22 cellular contexts compared by ENCODE assay signal in the genomic region with DNA sequence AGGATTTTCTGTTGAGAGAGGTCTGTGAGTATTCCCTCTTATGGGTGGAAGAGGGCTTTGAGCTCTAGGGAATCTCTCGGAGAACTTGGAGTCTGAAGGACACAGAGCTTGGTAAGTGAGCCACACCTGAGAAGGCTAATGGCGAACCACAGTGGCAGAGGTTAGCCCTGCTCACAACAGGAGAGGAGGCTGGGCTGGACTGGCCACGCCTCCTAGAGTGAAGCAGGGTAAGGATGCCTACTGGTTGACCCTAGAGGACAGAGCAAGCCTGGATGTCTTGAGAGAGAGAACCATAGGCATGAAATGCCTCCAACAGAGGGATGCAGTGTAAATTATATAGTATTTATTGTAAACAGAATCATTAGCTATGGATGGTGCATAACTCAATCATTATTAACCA.
"Had no signal": no experiment of that assay in that cellular context is flagged by ENCODE, and none has a peak within 500 bp of the region (broad histone marks: within the 10 kb centered on the region; RNA-seq: fewer than 3 reads in every experiment).

No MANE protein-coding gene starts in this region.

- H3K9me3 ChIP-seq: SJSA1 had no signal

- H3K27me3 Mint-ChIP-seq: T-cell had no signal

- H3K4me3 Mint-ChIP-seq: T-cell had no signal

- ATAC-seq: T-cell had no signal

- H3K4me1 ChIP-seq: SJSA1 had no signal

- H3K36me3 ChIP-seq: SJSA1 had no signal

- H3K27ac ChIP-seq: SJSA1, SK-N-MC had no signal

- H3K4me3 ChIP-seq: SJSA1, SK-N-MC had no signal

- DNase-seq: KBM-7, MV-4-11, NCI-H1048, NCI-H1105, NCI-H1417, NCI-H1436 treated with DMSO at 0.1 percent for 48 hours, NCI-H1694 treated with DMSO at 0.1 percent for 48 hours, NCI-H2029, NCI-H2081 treated with DMSO at 0.1 percent for 48 hours, NCI-H2171, NCI-H226, NCI-H446, NCI-H510A, NCI-H524 treated with DMSO at 0.1 percent for 48 hours, NCI-H69, NCI-H774, Right ventricle myocardium superior, RPMI8226, SIG-M5, T-cell had no signal

- H3K27me3 ChIP-seq: SJSA1 had no signal

- H3K27ac Mint-ChIP-seq: T-cell had no signal

- H3K36me3 Mint-ChIP-seq: T-cell had no signal

- H3K4me1 Mint-ChIP-seq: T-cell had no signal
